ENCODE assay signal across 16 cellular contexts in genomic region chr5:60551829-60552228, GRCh38.
DNase-seq lines count a peak whose midpoint lies in the region; ATAC-seq and TF ChIP-seq lines count a peak whose summit lies in the region.
"Had no signal": no experiment of that assay in that cellular context is flagged by ENCODE, and none has a peak within 500 bp of the region (broad histone marks: within the 10 kb centered on the region; RNA-seq: fewer than 3 reads in every experiment).

No MANE protein-coding gene starts in this region.

- H3K36me3 ChIP-seq in gastroesophageal sphincter = no peaks in the 10 kb centered on the region
- H3K36me3 ChIP-seq in sigmoid colon = no peaks in the 10 kb centered on the region
- H3K36me3 ChIP-seq in tibial artery = no peaks in the 10 kb centered on the region

- H3K4me3 ChIP-seq in gastroesophageal sphincter (no peak overlapping the region), sigmoid colon (no peak overlapping the region), tibial artery (no peak overlapping the region)

- TF ChIP-seq POLR2A in gastroesophageal sphincter (IDR thresholded peaks at IDR 0.05) (no peak), sigmoid colon (IDR thresholded peaks at IDR 0.05) (no peak)

- H3K4me1 ChIP-seq in gastroesophageal sphincter = peaks cover 0 to 26% (median 3%) of the 10 kb centered on the region in 3 donors
- H3K4me1 ChIP-seq in sigmoid colon = peaks cover 0 to 22% (median 14%) of the 10 kb centered on the region in 4 donors
- peaks cover 0 to 49% (median 4%) of the 10 kb centered on the region in 4 donors for H3K4me1 ChIP-seq in tibial artery
- H3K4me1 ChIP-seq: Caco-2 had no signal

- no peak for ATAC-seq in gastroesophageal sphincter
- ATAC-seq: HCT116 had no signal

- no peak for TF ChIP-seq EP300 in gastroesophageal sphincter (IDR thresholded peaks at IDR 0.05)
- no peak for TF ChIP-seq EP300 in sigmoid colon (IDR thresholded peaks at IDR 0.05)

- TF ChIP-seq CTCF in gastroesophageal sphincter (IDR thresholded peaks at IDR 0.05) (no peak), sigmoid colon (IDR thresholded peaks at IDR 0.05) (no peak), tibial artery (IDR thresholded peaks at IDR 0.05) (no peak)

- DNase-seq in sigmoid colon = no peak
- no peak for DNase-seq in tibial artery
- no peak for DNase-seq in T-helper 9 cell
- DNase-seq in activated CD4-positive, alpha-beta T cell treated with anti-CD3 and anti-CD28 coated beads for 48 hours = no peak
- no peak for DNase-seq in AML-193 (lab: John Stamatoyannopoulos, UW)
- DNase-seq: ACHN; Caco-2; CD4-positive, alpha-beta T cell; GDM1; GOT3; H7; HFFc6 had no signal

- H3K27ac ChIP-seq in gastroesophageal sphincter (peak overlapping the region; percentile 70 to 84 (median 84)), sigmoid colon (peak overlapping the region; percentile 46 to 81 (median 74)), tibial artery (peak overlapping the region; percentile 16 to 49)
- H3K27ac ChIP-seq: C4-2B, HL-60 had no signal

- no peaks in the 10 kb centered on the region for H3K27me3 ChIP-seq in gastroesophageal sphincter
- no peaks in the 10 kb centered on the region for H3K27me3 ChIP-seq in sigmoid colon
- no peaks in the 10 kb centered on the region for H3K27me3 ChIP-seq in tibial artery

- intact Hi-C loops in sigmoid colon (cut with DNase I) = loop anchor here (5.0 kb wide), 1 partner anchor 215 kb away; no protein-coding TSS in a partner anchor
- intact Hi-C loops in tibial artery (cut with DNase I; ENCODE audit: low total_unique reads) = no loop called here

- 40 to 75% methylated on average over 3 of the region's 3 CpGs for WGBS in gastroesophageal sphincter (ENCODE audit: low coverage in 1 of 2), 2 donors
- 79 to 89% methylated on average over 3 of the region's 3 CpGs for WGBS in sigmoid colon, 2 donors

- H3K9me3 ChIP-seq in gastroesophageal sphincter (no peaks in the 10 kb centered on the region), sigmoid colon (no peaks in the 10 kb centered on the region), tibial artery (no peaks in the 10 kb centered on the region)
- H3K9me3 ChIP-seq: Caco-2 had no signal

Comparison
In these comparisons a context has a peak if more than half of its experiments do, and no peak if none do; other contexts are left out.
1. H3K27ac ChIP-seq: peak in every context shown above with its lines; median percentile 84 in gastroesophageal sphincter; 74 in sigmoid colon; 32 in tibial artery.